In genomic region chr9:21761309-21761901, GRCh38 we compare ENCODE assay signal across 12 cellular contexts. TPM values are rescaled to one million over a fixed set of nuclear protein-coding genes. Genes with fewer than 3 reads are reported as not detected.
A peak's percentile ranks its signal among the peaks of the same experiment; 100 is the strongest.
DNase-seq lines count a peak whose midpoint lies in the region; ATAC-seq and TF ChIP-seq lines count a peak whose summit lies in the region.
"Had no signal": no experiment of that assay in that cellular context is flagged by ENCODE, and none has a peak within 500 bp of the region (broad histone marks: within the 10 kb centered on the region; RNA-seq: fewer than 3 reads in every experiment).

No MANE protein-coding gene starts in this region.

- intact Hi-C loops in Right ventricle myocardium superior (cut with DNase I) (no loop called here), left cardiac atrium (cut with DNase I) (no loop called here), left ventricle myocardium inferior (cut with micrococcal nuclease) (no loop called here)

- peaks cover 21% of the 10 kb centered on the region for H3K27me3 ChIP-seq in left ventricle myocardium inferior (ENCODE audit: low read depth)
- H3K27me3 ChIP-seq: SJSA1 had no signal

- DNase-seq in fibroblast of peridontal ligament (ENCODE audit: extremely low read depth) (peak; percentile 49), Right ventricle myocardium superior (no peak), left cardiac atrium (no peak), left ventricle myocardium inferior (no peak), dedifferentiated amniotic fluid mesenchymal stem cell (ENCODE audit: extremely low spot score) (no peak)
- DNase-seq: amniotic stem cell, foreskin melanocyte had no signal

- no peaks in the 10 kb centered on the region for H3K4me1 ChIP-seq in left ventricle myocardium inferior
- H3K4me1 ChIP-seq: SJSA1 had no signal

- no peaks in the 10 kb centered on the region for H3K36me3 ChIP-seq in left ventricle myocardium inferior
- H3K36me3 ChIP-seq: SJSA1 had no signal

- no peak for TF ChIP-seq CTCF in left ventricle myocardium inferior (IDR thresholded peaks at IDR 0.05; ENCODE audit: borderline replicate concordance)

- no peak overlapping the region for H3K27ac ChIP-seq in left ventricle myocardium inferior (replicated peaks)
- H3K27ac ChIP-seq: SJSA1 had no signal

- H3K4me3 ChIP-seq in left ventricle myocardium inferior: no peak overlapping the region
- H3K4me3 ChIP-seq: SJSA1 had no signal

- peak; percentile 76 for ATAC-seq in GM18520 (IDR thresholded peaks at IDR 0.05; ENCODE audit: unreplicated experiment)
- peak; percentile 86 for ATAC-seq in GM21367 (IDR thresholded peaks at IDR 0.05; ENCODE audit: unreplicated experiment)
- peak; percentile 72 for ATAC-seq in HG03354 (IDR thresholded peaks at IDR 0.05; ENCODE audit: poor library complexity, severe bottlenecking, unreplicated experiment)
- ATAC-seq in Right ventricle myocardium superior (ENCODE audit: poor library complexity): no peak
- no peak for ATAC-seq in left cardiac atrium
- ATAC-seq: naive thymus-derived CD4-positive, alpha-beta T cell had no signal

- H3K9me3 ChIP-seq in left ventricle myocardium inferior (replicated peaks): no peaks in the 10 kb centered on the region
- H3K9me3 ChIP-seq: SJSA1 had no signal

RNA-seq across cellular contexts. Expression of gene MTAP, which starts 41.0 kb away (rescaled TPM):
- 21.2 TPM for total RNA-seq in Right ventricle myocardium superior
- total RNA-seq in left cardiac atrium: 10 to 100 TPM; 19.6 to 21.3 TPM
- total RNA-seq in left ventricle myocardium inferior: 25.3 TPM

Comparison
In these comparisons a context has a peak if more than half of its experiments do, and no peak if none do; other contexts are left out.
1. ATAC-seq: peak in GM18520 (single experiment), GM21367 (single experiment) and HG03354 (single experiment); none in Right ventricle myocardium superior (single experiment) and left cardiac atrium (0 of 2).